In genomic region chr15:80251505-80252280, GRCh38 we compare ENCODE assay signal across 9 cellular contexts. TPM values are rescaled to one million over a fixed set of nuclear protein-coding genes. Genes with fewer than 3 reads are reported as not detected.
DNase-seq lines count a peak whose midpoint lies in the region; ATAC-seq lines count a peak whose summit lies in the region.
"Had no signal": no experiment of that assay in that cellular context is flagged by ENCODE, and none has a peak within 500 bp of the region (broad histone marks: within the 10 kb centered on the region; RNA-seq: fewer than 3 reads in every experiment).

Gene CTXND1 (minus strand): TSS chr15:80252213. CDS start chr15:80201949, 50,264 bp downstream.

- ATAC-seq in aorta (ENCODE audit: low FRiP score) (no peak), HG03432 (IDR thresholded peaks at IDR 0.05; ENCODE audit: unreplicated experiment) (no peak)

- peaks cover 47% of the 10 kb centered on the region for H3K27me3 Mint-ChIP-seq in activated naive CD4-positive, alpha-beta T cell treated with anti-CD3 and anti-CD28 coated beads, Interleukin-2, amount 50 U/mL, for 24 hours
- H3K27me3 Mint-ChIP-seq in activated naive CD4-positive, alpha-beta T cell treated with anti-CD3 and anti-CD28 coated beads, Interleukin-2, amount 10 ng/mL, durations not matched to agents 7 days and 5 days: peaks cover 54% of the 10 kb centered on the region

- peaks cover 13% of the 10 kb centered on the region for H3K4me1 ChIP-seq in ectodermal cell (ENCODE audit: control insufficient read depth, insufficient read depth, low read length)
- H3K4me1 ChIP-seq in muscle layer of colon (ENCODE audit: insufficient read depth, low read length): peaks cover 3% of the 10 kb centered on the region
- H3K4me1 ChIP-seq in aorta (ENCODE audit: control insufficient read depth in 1 of 2, insufficient read depth in 2 of 2, low read length in 2 of 2): no peaks in the 10 kb centered on the region

- intact Hi-C loops in aorta (cut with DNase I): no loop called here

- H3K9me3 Mint-ChIP-seq in activated naive CD4-positive, alpha-beta T cell treated with anti-CD3 and anti-CD28 coated beads, Interleukin-2, amount 50 U/mL, for 24 hours: no peaks in the 10 kb centered on the region
- no peaks in the 10 kb centered on the region for H3K9me3 Mint-ChIP-seq in activated naive CD4-positive, alpha-beta T cell treated with anti-CD3 and anti-CD28 coated beads, Interleukin-2, amount 10 ng/mL, durations not matched to agents 7 days and 5 days

- DNase-seq in activated naive CD4-positive, alpha-beta T cell treated with anti-CD3 and anti-CD28 coated beads, Interleukin-2, amount 10 ng/mL, durations not matched to agents 7 days and 5 days: no peak
- DNase-seq in aorta: no peak
- DNase-seq in stimulated activated CD4-positive, alpha-beta T cell treated with anti-CD3 and anti-CD28 coated beads, Interleukin-2, amount 100 ng/mL, for 24 hours: no peak
- DNase-seq in stimulated activated CD4-positive, alpha-beta T cell treated with anti-CD3 and anti-CD28 coated beads, Interleukin-1b, Interleukin-23, amount 100 ng/mL, for 48 hours: no peak

- no peak within 1 kb of the TSS for H3K27ac ChIP-seq in ectodermal cell (ENCODE audit: insufficient read depth, low read depth, low read length, poor library complexity, severe bottlenecking)
- H3K27ac ChIP-seq in muscle layer of colon (ENCODE audit: low read depth, low read length): no peak within 1 kb of the TSS
- no peak within 1 kb of the TSS for H3K27ac ChIP-seq in aorta (ENCODE audit: low read depth in 1 of 2, low read length in 2 of 2)

- H3K4me1 Mint-ChIP-seq in activated naive CD4-positive, alpha-beta T cell treated with anti-CD3 and anti-CD28 coated beads, Interleukin-2, amount 50 U/mL, for 24 hours: peaks cover 9% of the 10 kb centered on the region
- peaks cover 6% of the 10 kb centered on the region for H3K4me1 Mint-ChIP-seq in activated naive CD4-positive, alpha-beta T cell treated with anti-CD3 and anti-CD28 coated beads, Interleukin-2, amount 10 ng/mL, durations not matched to agents 7 days and 5 days

- CTCF ChIA-PET in activated naive CD4-positive, alpha-beta T cell treated with anti-CD3 and anti-CD28 coated beads, Interleukin-2, amount 10 ng/mL, durations not matched to agents 7 days and 5 days (lab: Charles Lee): no interaction called here

- peaks cover 57% of the 10 kb centered on the region for H3K27me3 ChIP-seq in ectodermal cell (ENCODE audit: control insufficient read depth, insufficient read depth, low read length, poor library complexity, severe bottlenecking)
- peaks cover 26 to 41% of the 10 kb centered on the region in 2 donors for H3K27me3 ChIP-seq in muscle layer of colon (ENCODE audit: control insufficient read depth in 1 of 2, insufficient read depth in 2 of 2, low read length in 2 of 2)
- H3K27me3 ChIP-seq in aorta (ENCODE audit: control insufficient read depth in 1 of 2, insufficient read depth in 2 of 2, low read length in 1 of 2): peaks cover 0 to 3% of the 10 kb centered on the region in 2 donors

- H3K4me3 Mint-ChIP-seq in activated naive CD4-positive, alpha-beta T cell treated with anti-CD3 and anti-CD28 coated beads, Interleukin-2, amount 50 U/mL, for 24 hours: peak within 1 kb of the TSS; percentile 76
- H3K4me3 Mint-ChIP-seq in activated naive CD4-positive, alpha-beta T cell treated with anti-CD3 and anti-CD28 coated beads, Interleukin-2, amount 10 ng/mL, durations not matched to agents 7 days and 5 days: no peak within 1 kb of the TSS

- H3K9me3 ChIP-seq in ectodermal cell (ENCODE audit: control insufficient read depth, low read length): no peaks in the 10 kb centered on the region
- no peaks in the 10 kb centered on the region for H3K9me3 ChIP-seq in muscle layer of colon (ENCODE audit: low read length)
- no peaks in the 10 kb centered on the region for H3K9me3 ChIP-seq in aorta (ENCODE audit: control insufficient read depth, low read length)

- no peaks in the 10 kb centered on the region for H3K36me3 ChIP-seq in ectodermal cell (ENCODE audit: control insufficient read depth, insufficient read depth, low read length)
- H3K36me3 ChIP-seq in muscle layer of colon (ENCODE audit: insufficient read depth, low read length): no peaks in the 10 kb centered on the region
- no peaks in the 10 kb centered on the region for H3K36me3 ChIP-seq in aorta (ENCODE audit: control insufficient read depth in 1 of 2, insufficient read depth in 2 of 2, low read length in 1 of 2)

- no peak within 1 kb of the TSS for H3K27ac Mint-ChIP-seq in activated naive CD4-positive, alpha-beta T cell treated with anti-CD3 and anti-CD28 coated beads, Interleukin-2, amount 50 U/mL, for 24 hours
- H3K27ac Mint-ChIP-seq in activated naive CD4-positive, alpha-beta T cell treated with anti-CD3 and anti-CD28 coated beads, Interleukin-2, amount 10 ng/mL, durations not matched to agents 7 days and 5 days: no peak within 1 kb of the TSS

- 1% methylated on average over 97 of the region's 97 CpGs for WGBS in ectodermal cell, 2 experiments
- WGBS in aorta, 2 donors: 0 to 1% methylated on average over 70 to 97 of the region's 97 CpGs

- peak within 1 kb of the TSS; percentile 41 for H3K4me3 ChIP-seq in ectodermal cell (ENCODE audit: insufficient read depth, low read depth, low read length)
- peak within 1 kb of the TSS; percentile 25 to 34 for H3K4me3 ChIP-seq in muscle layer of colon (ENCODE audit: low read depth in 1 of 2, low read length in 2 of 2)
- H3K4me3 ChIP-seq in aorta (ENCODE audit: low read length in 2 of 2): peak within 1 kb of the TSS; percentile 14 to 52

- H3K9ac ChIP-seq in muscle layer of colon (ENCODE audit: low read length): no peak within 1 kb of the TSS

- H3K36me3 Mint-ChIP-seq in activated naive CD4-positive, alpha-beta T cell treated with anti-CD3 and anti-CD28 coated beads, Interleukin-2, amount 50 U/mL, for 24 hours: no peaks in the 10 kb centered on the region
- no peaks in the 10 kb centered on the region for H3K36me3 Mint-ChIP-seq in activated naive CD4-positive, alpha-beta T cell treated with anti-CD3 and anti-CD28 coated beads, Interleukin-2, amount 10 ng/mL, durations not matched to agents 7 days and 5 days

RNA-seq across cellular contexts. Expression of gene CTXND1, which starts in this region (rescaled TPM):
- 0.80 TPM for polyA plus RNA-seq in ectodermal cell (2013, experiment 1 of 4)
- 0.53 TPM for polyA plus RNA-seq in ectodermal cell (2013, experiment 2 of 4)
- 1.5 TPM for polyA plus RNA-seq in ectodermal cell (2013, experiment 3 of 4)
- polyA plus RNA-seq in ectodermal cell (2013, experiment 4 of 4): 1.7 TPM
- under 1 TPM in 1 of 2 donors, not detected in 1; 0.21 TPM for total RNA-seq in aorta
- polyA plus RNA-seq in aorta: under 1 TPM in 1 of 2 donors, not detected in 1; 0.05 TPM
- total RNA-seq: lung microvascular endothelial cell had no signal
